ENCODE assay signal across 23 cellular contexts in the genomic region with DNA sequence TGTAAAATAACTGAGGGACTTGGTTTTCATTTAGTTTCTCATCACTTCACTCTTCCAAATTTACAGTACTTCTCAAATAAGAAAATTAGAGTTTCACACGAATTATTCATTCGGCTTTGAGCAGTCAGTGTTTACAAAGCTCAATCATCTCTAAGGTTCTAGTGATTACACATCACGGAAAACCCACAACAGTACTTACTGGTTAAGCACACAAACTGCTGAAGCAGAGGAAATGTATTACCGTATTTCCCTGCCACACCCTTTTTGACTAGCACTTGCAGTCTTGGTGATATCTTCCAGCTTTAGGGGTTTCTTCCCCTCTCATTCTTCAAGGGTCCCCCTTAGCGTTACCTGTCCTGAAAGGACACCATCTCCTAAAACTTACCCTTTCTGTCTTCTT.
DNase-seq lines count a peak whose midpoint lies in the region; ATAC-seq, FAIRE-seq and TF ChIP-seq lines count a peak whose summit lies in the region.
"Had no signal": no experiment of that assay in that cellular context is flagged by ENCODE, and none has a peak within 500 bp of the region (broad histone marks: within the 10 kb centered on the region; RNA-seq: fewer than 3 reads in every experiment).

No MANE protein-coding gene starts in this region.

- H3K27ac ChIP-seq in RWPE2 (ENCODE audit: poor library complexity, severe bottlenecking) (no peak overlapping the region), Karpas-422 (ENCODE audit: low read length) (no peak overlapping the region), pancreas (no peak overlapping the region)
- H3K27ac ChIP-seq: dorsolateral prefrontal cortex, epithelial cell of prostate, gastroesophageal sphincter, ovary, sigmoid colon had no signal

- no peak for TF ChIP-seq CTCF in RWPE2 (IDR thresholded peaks at IDR 0.05; ENCODE audit: poor library complexity, severe bottlenecking)
- TF ChIP-seq CTCF in epithelial cell of esophagus (IDR thresholded peaks at IDR 0.05; ENCODE audit: insufficient read depth, low read depth, low read length, missing control alignments), result no peak
- TF ChIP-seq CTCF in pancreas (IDR thresholded peaks at IDR 0.05), result no peak

- FAIRE-seq in H54 (lab: Jason Lieb, UNC), result peak; percentile 98
- no peak for FAIRE-seq in pancreas (lab: Jason Lieb, UNC)
- FAIRE-seq: TTC549 had no signal

- no peaks in the 10 kb centered on the region for H3K79me2 ChIP-seq in Karpas-422 (ENCODE audit: low read length)

- intact Hi-C loops in pancreas (cut with DNase I), result no loop called here

- H2AFZ ChIP-seq in Karpas-422 (ENCODE audit: low read length), result no peak overlapping the region

- no peaks in the 10 kb centered on the region for H3K9me2 ChIP-seq in Karpas-422 (replicated peaks; ENCODE audit: insufficient read depth, low read length)

- no peak for TF ChIP-seq POLR2A in H54 (IDR thresholded peaks at IDR 0.05; ENCODE audit: low read depth, low read length)

- 51 to 59% methylated on average over 5 of the region's 5 CpGs for WGBS in pancreas, 2 donors

- no peaks in the 10 kb centered on the region for H4K20me1 ChIP-seq in Karpas-422 (ENCODE audit: insufficient read depth, low read depth, low read length)

- H3K4me1 ChIP-seq in RWPE2 (ENCODE audit: insufficient read depth, poor library complexity, severe bottlenecking) (no peaks in the 10 kb centered on the region), Karpas-422 (ENCODE audit: low read length) (no peaks in the 10 kb centered on the region), pancreas (no peaks in the 10 kb centered on the region)
- H3K4me1 ChIP-seq: gastroesophageal sphincter, sigmoid colon had no signal

- no peaks in the 10 kb centered on the region for H3K27me3 ChIP-seq in RWPE2 (ENCODE audit: insufficient read depth, poor library complexity, severe bottlenecking)
- H3K27me3 ChIP-seq in Karpas-422 (ENCODE audit: low read length), result no peaks in the 10 kb centered on the region
- no peaks in the 10 kb centered on the region for H3K27me3 ChIP-seq in pancreas
- H3K27me3 ChIP-seq: gastroesophageal sphincter, ovary, sigmoid colon had no signal

- no peak for DNase-seq in H54 (ENCODE audit: insufficient read length, low spot score)
- DNase-seq in RWPE2 (ENCODE audit: low spot score), result no peak
- peak; percentile 79 for DNase-seq in epithelial cell of esophagus (ENCODE audit: low read depth)
- peak; percentile 20 for DNase-seq in renal cortical epithelial cell (ENCODE audit: low read depth)
- no peak for DNase-seq in Karpas-422
- DNase-seq in NCI-H2081 treated with DMSO at 0.1 percent for 48 hours (lab: John Stamatoyannopoulos, UW), result no peak
- DNase-seq in pancreas, result no peak
- DNase-seq: activated CD4-positive, alpha-beta T cell treated with anti-CD3 and anti-CD28 coated beads, Interleukin-2, amount 10 ng/mL, durations not matched to agents 24 days and 14 days; activated CD8-positive, alpha-beta memory T cell treated with anti-CD3 and anti-CD28 coated beads, Interleukin-2, amount 50 U/mL, for 4 hours; DMS79 treated with DMSO at 0.1 percent for 48 hours; dorsolateral prefrontal cortex; Kasumi-1; naive thymus-derived CD4-positive, alpha-beta T cell; NCI-H1417; NCI-H2171; NCI-H526; ovary; Right ventricle myocardium superior; sigmoid colon had no signal

- no peaks in the 10 kb centered on the region for H3K36me3 ChIP-seq in RWPE2 (ENCODE audit: low read depth)
- H3K36me3 ChIP-seq in Karpas-422 (ENCODE audit: insufficient read depth, low read length), result no peaks in the 10 kb centered on the region
- H3K36me3 ChIP-seq in pancreas, result no peaks in the 10 kb centered on the region
- H3K36me3 ChIP-seq: gastroesophageal sphincter, ovary, sigmoid colon had no signal

- H3K4me3 ChIP-seq in RWPE2 (ENCODE audit: severe bottlenecking), result no peak overlapping the region
- no peak overlapping the region for H3K4me3 ChIP-seq in epithelial cell of esophagus (ENCODE audit: low read length)
- H3K4me3 ChIP-seq in Karpas-422 (ENCODE audit: low read length), result no peak overlapping the region
- H3K4me3 ChIP-seq in pancreas, result no peak overlapping the region
- H3K4me3 ChIP-seq: dorsolateral prefrontal cortex, gastroesophageal sphincter, ovary, sigmoid colon had no signal

- no peak overlapping the region for H3K4me2 ChIP-seq in Karpas-422 (ENCODE audit: low read depth, low read length, poor library complexity, severe bottlenecking)

- ATAC-seq in RWPE2 (ENCODE audit: low read depth) (peak; percentile 58), pancreas (no peak)
- ATAC-seq: gastroesophageal sphincter; naive thymus-derived CD4-positive, alpha-beta T cell; stimulated activated effector memory CD8-positive, alpha-beta T cell treated with anti-CD3 and anti-CD28 coated beads, Interleukin-12 subunit alpha, Interleukin-12 subunit beta, amount 100 ng/mL, for 72 hours had no signal

- no peaks in the 10 kb centered on the region for H3K9me3 ChIP-seq in RWPE2 (ENCODE audit: severe bottlenecking)
- H3K9me3 ChIP-seq in Karpas-422 (ENCODE audit: low read length), result no peaks in the 10 kb centered on the region
- no peaks in the 10 kb centered on the region for H3K9me3 ChIP-seq in pancreas
- H3K9me3 ChIP-seq: gastroesophageal sphincter, ovary, sigmoid colon had no signal

- no peak overlapping the region for H3K9ac ChIP-seq in Karpas-422 (ENCODE audit: low read length)

Comparison
In these comparisons a context has a peak if more than half of its experiments do, and no peak if none do; other contexts are left out.
1. DNase-seq: peak in epithelial cell of esophagus (single experiment) and renal cortical epithelial cell (single experiment); none in H54 (single experiment), RWPE2 (single experiment), Karpas-422 (single experiment), NCI-H2081 treated with DMSO at 0.1 percent for 48 hours (single experiment) and pancreas (0 of 6).